Comparison of ENCODE assay signal across 15 cellular contexts in genomic region chr17:42673266-42673884, GRCh38.
DNase-seq lines count a peak whose midpoint lies in the region; ATAC-seq and TF ChIP-seq lines count a peak whose summit lies in the region.
"Had no signal": no experiment of that assay in that cellular context is flagged by ENCODE, and none has a peak within 500 bp of the region (broad histone marks: within the 10 kb centered on the region; RNA-seq: fewer than 3 reads in every experiment).

No MANE protein-coding gene starts in this region.

- no peaks in the 10 kb centered on the region for H4K20me1 ChIP-seq in MM.1S (ENCODE audit: insufficient read depth, low read length)

- peaks cover 68% of the 10 kb centered on the region for H3K27me3 ChIP-seq in iPS-20b (ENCODE audit: insufficient read depth, low read length)
- no peaks in the 10 kb centered on the region for H3K27me3 ChIP-seq in stomach smooth muscle (ENCODE audit: control insufficient read depth in 1 of 2, insufficient read depth in 2 of 2, low read length in 2 of 2)
- H3K27me3 ChIP-seq in MM.1S (replicated peaks; ENCODE audit: insufficient read depth, low read length), result no peaks in the 10 kb centered on the region

- peak overlapping the region; percentile 73 for H3K4me3 ChIP-seq in GM12875 (ENCODE audit: low read depth, low read length)
- H3K4me3 ChIP-seq in astrocyte of the cerebellum (ENCODE audit: low read depth, low read length), result peak overlapping the region; percentile 63
- peak overlapping the region; percentile 46; the same call in 1 of the 2 replicates for H3K4me3 ChIP-seq in iPS-20b (ENCODE audit: low read length)
- H3K4me3 ChIP-seq in stomach smooth muscle (ENCODE audit: low read length in 2 of 2), result peak overlapping the region; percentile 16 to 55
- H3K4me3 ChIP-seq in MM.1S (ENCODE audit: low read length), result no peak overlapping the region

- H3K36me3 ChIP-seq in iPS-20b (ENCODE audit: insufficient read depth, low read depth, low read length), result peaks cover 8% of the 10 kb centered on the region; the same call in 1 of the 2 replicates
- H3K36me3 ChIP-seq in stomach smooth muscle (ENCODE audit: control insufficient read depth in 2 of 2, insufficient read depth in 2 of 2, low read length in 2 of 2), result peaks cover 32 to 34% of the 10 kb centered on the region in 2 donors
- peaks cover 16% of the 10 kb centered on the region for H3K36me3 ChIP-seq in MM.1S (replicated peaks; ENCODE audit: insufficient read depth, low read length)

- no peaks in the 10 kb centered on the region for H3K9me3 ChIP-seq in iPS-20b (ENCODE audit: insufficient read depth, low read depth, low read length)
- H3K9me3 ChIP-seq in stomach smooth muscle (ENCODE audit: control insufficient read depth in 2 of 2, low read length in 2 of 2), result no peaks in the 10 kb centered on the region
- no peaks in the 10 kb centered on the region for H3K9me3 ChIP-seq in MM.1S (replicated peaks; ENCODE audit: insufficient read depth, low read length)
- H3K9me3 ChIP-seq: Caco-2 had no signal

- no peak overlapping the region for H3K9ac ChIP-seq in iPS-20b (ENCODE audit: low read depth, low read length)
- H3K9ac ChIP-seq in stomach smooth muscle (ENCODE audit: low read length in 2 of 2), result peak overlapping the region in 1 of 2 donors; percentile 22
- no peak overlapping the region for H3K9ac ChIP-seq in MM.1S (ENCODE audit: low read length)
- H3K9ac ChIP-seq: KMS-11 had no signal

- H2AFZ ChIP-seq in MM.1S (ENCODE audit: low read length), result no peak overlapping the region
- H2AFZ ChIP-seq: PC-9 had no signal

- ATAC-seq in GM19324 (IDR thresholded peaks at IDR 0.05; ENCODE audit: low FRiP score, unreplicated experiment), result no peak
- ATAC-seq: activated CD8-positive, alpha-beta T cell treated with anti-CD3 and anti-CD28 coated beads, Interleukin-2, amount 10 ng/mL, durations not matched to agents 7 days and 5 days; activated naive CD4-positive, alpha-beta T cell treated with anti-CD3 and anti-CD28 coated beads, Interleukin-2, amount 50 U/mL, for 72 hours had no signal

- H3K27ac ChIP-seq in iPS-20b (ENCODE audit: low read length), result no peak overlapping the region
- H3K27ac ChIP-seq in stomach smooth muscle (ENCODE audit: low read length), result peak overlapping the region; percentile 87
- H3K27ac ChIP-seq in MM.1S (ENCODE audit: low read length), result no peak overlapping the region
- H3K27ac ChIP-seq: KMS-11, PC-9 had no signal

- peaks cover 29% of the 10 kb centered on the region for H3K4me1 ChIP-seq in iPS-20b (ENCODE audit: insufficient read depth, low read length)
- H3K4me1 ChIP-seq in stomach smooth muscle (ENCODE audit: control insufficient read depth, insufficient read depth, low read length), result peaks cover 49% of the 10 kb centered on the region
- H3K4me1 ChIP-seq in MM.1S (ENCODE audit: low read length), result 0 out of 2 replicates have a peak, but pooled peaks cover 6% of the 10 kb centered on the region

- TF ChIP-seq CTCF in GM12875 (IDR thresholded peaks at IDR 0.05; ENCODE audit: borderline replicate concordance, insufficient read depth, low read depth, low read length), result no peak
- no peak for TF ChIP-seq CTCF in astrocyte of the cerebellum (IDR thresholded peaks at IDR 0.05; ENCODE audit: low read depth, low read length, missing control alignments)
- TF ChIP-seq CTCF in MM.1S (IDR thresholded peaks at IDR 0.05; ENCODE audit: low read length), result no peak

- in situ Hi-C loops in astrocyte of the cerebellum (cut with HindIII; ENCODE audit: low sequenced_read_pairs), result no loop called here

- peaks cover 78% of the 10 kb centered on the region for H3K79me2 ChIP-seq in MM.1S (ENCODE audit: low read length)

- no peaks in the 10 kb centered on the region for H3K9me2 ChIP-seq in MM.1S (replicated peaks; ENCODE audit: insufficient read depth, low read length)

- DNase-seq in astrocyte of the cerebellum (ENCODE audit: low read depth) (no peak), MM.1S (no peak), UCSD-AML1 (lab: John Stamatoyannopoulos, UW; ENCODE audit: unreplicated experiment) (no peak), LoVo (ENCODE audit: low spot score) (no peak)
- DNase-seq: effector CD4-positive, alpha-beta T cell; naive B cell; PC-9 had no signal

- H3K4me2 ChIP-seq in MM.1S (ENCODE audit: low read depth, low read length), result no peak overlapping the region

- peaks cover 7% of the 10 kb centered on the region for H3F3A ChIP-seq in MM.1S (ENCODE audit: insufficient read depth, low read length)
